ENCODE assay signal across 8 cellular contexts in the genomic region with DNA sequence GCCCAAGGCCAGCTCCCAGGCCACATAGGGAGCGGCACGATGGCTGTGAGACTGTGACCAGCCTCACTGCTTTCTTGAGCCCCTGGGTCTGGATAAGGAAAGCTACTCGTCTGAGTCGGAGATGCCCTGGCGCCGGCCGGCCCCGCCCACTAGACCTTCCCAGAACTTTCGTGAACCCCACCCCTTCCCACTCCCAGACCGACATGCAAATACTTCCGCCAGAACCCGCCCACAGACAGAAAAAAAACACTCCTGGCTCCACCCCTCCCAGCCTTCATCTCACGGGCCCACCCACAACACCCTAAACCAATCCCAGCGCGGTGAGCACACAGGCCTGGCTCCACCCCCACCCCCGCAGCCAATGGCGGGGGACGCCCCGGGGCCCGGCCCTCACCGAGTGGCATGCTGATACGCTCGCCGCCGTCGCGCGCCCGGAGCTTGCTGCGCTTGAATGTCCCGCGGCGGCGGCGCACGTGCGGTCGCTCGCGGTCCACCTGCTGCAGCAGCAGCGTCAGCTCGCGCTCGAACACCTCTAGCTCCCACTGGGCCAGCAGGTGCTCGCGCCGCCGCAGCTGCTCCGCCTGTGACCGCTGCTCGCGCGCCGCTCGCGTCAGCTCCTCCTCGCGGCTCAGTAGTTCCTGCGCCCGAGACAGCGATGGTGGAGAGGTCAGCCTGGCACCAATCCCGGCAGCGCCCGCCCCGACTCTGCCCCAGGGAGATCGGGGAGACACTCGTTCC. TPM values are rescaled to one million over a fixed set of nuclear protein-coding genes. Genes with fewer than 3 reads are reported as not detected.
A peak's percentile ranks its signal among the peaks of the same experiment; 100 is the strongest.
DNase-seq lines count a peak whose midpoint lies in the region; ATAC-seq, FAIRE-seq and TF ChIP-seq lines count a peak whose summit lies in the region.

No MANE protein-coding gene starts in this region.

- H3K27ac ChIP-seq in H9 (ENCODE audit: insufficient read length, low read depth, low read length) (no peak overlapping the region), neural cell (ENCODE audit: low read length) (no peak overlapping the region)

- H3K79me1 ChIP-seq in H9 (ENCODE audit: insufficient read depth, low read depth, low read length, poor library complexity, severe bottlenecking), result no peaks in the 10 kb centered on the region

- peak overlapping the region; percentile 55 to 81 for H3K4me3 Mint-ChIP-seq in H9
- peak overlapping the region; percentile 70 for H3K4me3 Mint-ChIP-seq in WTC11
- no peak overlapping the region for H3K4me3 Mint-ChIP-seq in stimulated activated memory B cell treated with anti-CD40 and anti-IgM and Interleukin-4, amounts not matched to agents 10 μg/mL and 1 μg/mL and 100 μg/mL, for 72 hours

- FAIRE-seq in frontal cortex (lab: Jason Lieb, UNC), result no peak

- peak; percentile 53 for TF ChIP-seq EP300 in neural cell (conservative IDR thresholded peaks at IDR 0.05; ENCODE audit: poor library complexity, severe bottlenecking)

- H3K4ac ChIP-seq in H9 (ENCODE audit: low read depth, low read length), result no peak overlapping the region

- no peak overlapping the region for H4K8ac ChIP-seq in H9 (replicated peaks; ENCODE audit: insufficient read length, low read depth, low read length)

- H2BK20ac ChIP-seq in H9 (ENCODE audit: low read depth, low read length, poor library complexity, severe bottlenecking), result no peak overlapping the region

- DNase-seq in H9, result peak; percentile 99
- DNase-seq in WTC11 (ENCODE audit: low spot score), result peak; percentile 97
- peak; percentile 95 to 99 for DNase-seq in frontal cortex (ENCODE audit: low spot score in 2 of 2)

- H3K18ac ChIP-seq in H9 (ENCODE audit: insufficient read length, low read depth, low read length), result no peak overlapping the region

- H3K23me2 ChIP-seq in H9 (ENCODE audit: insufficient read length, low read depth, low read length, poor library complexity, severe bottlenecking), result peaks cover 8% of the 10 kb centered on the region

- H3K9me2 ChIP-seq in neural cell (ENCODE audit: insufficient read depth, low read length), result no peaks in the 10 kb centered on the region

- H3K27ac Mint-ChIP-seq in H9 (peak overlapping the region; percentile 57 to 79 (median 70); a peak in 5 of 7 replicates), WTC11 (peak overlapping the region; percentile 65; the same call in 1 of the 2 replicates)
- no peak overlapping the region for H3K27ac Mint-ChIP-seq in stimulated activated memory B cell treated with anti-CD40 and anti-IgM and Interleukin-4, amounts not matched to agents 10 μg/mL and 1 μg/mL and 100 μg/mL, for 72 hours

- no peak overlapping the region for H2BK12ac ChIP-seq in H9 (ENCODE audit: insufficient read length, low read depth, low read length)

- H3K9ac ChIP-seq in H9 (ENCODE audit: extremely low read depth, insufficient read length, low read length), result no peak overlapping the region
- peak overlapping the region; percentile 23 for H3K9ac ChIP-seq in neural cell (ENCODE audit: low read length)

- H4K5ac ChIP-seq in H9 (ENCODE audit: insufficient read length, low read depth, low read length), result no peak overlapping the region

- WGBS in H9 (ENCODE audit: extremely low coverage, insufficient read length, low lambda C conversion rate), result no CpG with 5 or more reads among the region's 67 CpGs

- no peak overlapping the region for H3K23ac ChIP-seq in H9 (ENCODE audit: insufficient read length, low read depth, low read length)

- H3K4me3 ChIP-seq in neural cell (ENCODE audit: low read length), result peak overlapping the region; percentile 71

- H2BK15ac ChIP-seq in H9 (ENCODE audit: low read depth, low read length), result no peak overlapping the region

- H3K9me3 ChIP-seq in H9 (ENCODE audit: control insufficient read depth, low read depth, low read length), result no peaks in the 10 kb centered on the region
- H3K9me3 ChIP-seq in neural cell (ENCODE audit: low read length), result no peaks in the 10 kb centered on the region

- no peak overlapping the region for H3K56ac ChIP-seq in H9 (ENCODE audit: insufficient read length, low read depth, low read length)

- H3K4me2 ChIP-seq in H9 (ENCODE audit: insufficient read depth, insufficient read length, low read length) (peak overlapping the region; percentile 53), neural cell (ENCODE audit: low read length) (no peak overlapping the region)

- no peaks in the 10 kb centered on the region for H3K36me3 ChIP-seq in neural cell (ENCODE audit: insufficient read depth, low read length)

- no peaks in the 10 kb centered on the region for H3K27me3 ChIP-seq in H9 (ENCODE audit: insufficient read depth, low read length)
- no peaks in the 10 kb centered on the region for H3K27me3 ChIP-seq in neural cell (ENCODE audit: insufficient read depth, low read depth, low read length)

- no peak overlapping the region for H2AK5ac ChIP-seq in H9 (ENCODE audit: insufficient read length, low read length)

- H4K20me1 ChIP-seq in H9 (ENCODE audit: control insufficient read depth, insufficient read depth, insufficient read length) (no peaks in the 10 kb centered on the region), neural cell (ENCODE audit: insufficient read depth) (no peaks in the 10 kb centered on the region)

- peak overlapping the region; percentile 49 for H3K14ac ChIP-seq in H9 (ENCODE audit: insufficient read depth, low read length)

- no peak for TF ChIP-seq RAD21 in neural cell (conservative IDR thresholded peaks at IDR 0.05)

- H2BK5ac ChIP-seq in H9 (ENCODE audit: insufficient read length, low read length), result no peak overlapping the region

- CTCF ChIA-PET in WTC11 (lab: Charles Lee), result interaction anchor here (0.6 to 16.2 kb wide), 23 partner anchors 8 to 415 kb away, joined by 3 to 311 read pairs (median 4); partner anchors contain the start of genes EHBP1L1, FAM89B, KCNK7 and PCNX3

- no peak overlapping the region for H4K91ac ChIP-seq in H9 (ENCODE audit: insufficient read length, low read depth, low read length)

- peaks cover 11 to 59% (median 57%) of the 10 kb centered on the region in 3 experiments; a peak in 6 of 7 replicates for H3K36me3 Mint-ChIP-seq in H9 (ENCODE audit: insufficient read depth in 1 of 3, low read depth in 3 of 3)
- H3K36me3 Mint-ChIP-seq in WTC11, result peaks cover 7% of the 10 kb centered on the region
- H3K36me3 Mint-ChIP-seq in stimulated activated memory B cell treated with anti-CD40 and anti-IgM and Interleukin-4, amounts not matched to agents 10 μg/mL and 1 μg/mL and 100 μg/mL, for 72 hours, result peaks cover 84% of the 10 kb centered on the region

- H3K4me1 Mint-ChIP-seq in H9 (peaks cover 9 to 20% of the 10 kb centered on the region in 2 experiments), WTC11 (peaks cover 18% of the 10 kb centered on the region)
- peaks cover 46% of the 10 kb centered on the region for H3K4me1 Mint-ChIP-seq in stimulated activated memory B cell treated with anti-CD40 and anti-IgM and Interleukin-4, amounts not matched to agents 10 μg/mL and 1 μg/mL and 100 μg/mL, for 72 hours

- H3T11ph ChIP-seq in H9 (ENCODE audit: low read length), result no peak overlapping the region

- H2AFZ ChIP-seq in H9 (ENCODE audit: low read length) (no peak overlapping the region), neural cell (ENCODE audit: low read depth, low read length) (no peak overlapping the region)

- H3K9me3 Mint-ChIP-seq in H9 (no peaks in the 10 kb centered on the region), WTC11 (no peaks in the 10 kb centered on the region)
- H3K9me3 Mint-ChIP-seq in stimulated activated memory B cell treated with anti-CD40 and anti-IgM and Interleukin-4, amounts not matched to agents 10 μg/mL and 1 μg/mL and 100 μg/mL, for 72 hours, result no peaks in the 10 kb centered on the region

- POLR2A ChIA-PET in WTC11 (lab: Charles Lee), result interaction anchor here (0.6 to 2.0 kb wide), 6 partner anchors 8 to 1234 kb away, joined by 3 to 6 read pairs (median 6); partner anchors contain the start of genes EHBP1L1 and PCNX3

- ATAC-seq in WTC11 (peak; percentile 98), HG02763 (IDR thresholded peaks at IDR 0.05; ENCODE audit: unreplicated experiment) (no peak), HG03520 (IDR thresholded peaks at IDR 0.05; ENCODE audit: unreplicated experiment) (no peak), GM18870 (IDR thresholded peaks at IDR 0.05; ENCODE audit: unreplicated experiment) (no peak)
- ATAC-seq in stimulated activated memory B cell treated with anti-CD40 and anti-IgM and Interleukin-4, amounts not matched to agents 10 μg/mL and 1 μg/mL and 100 μg/mL, for 72 hours, result no peak

- H3K27me3 Mint-ChIP-seq in H9 (ENCODE audit: low read depth), result peaks cover 1% of the 10 kb centered on the region; the same call in 1 of the 2 replicates
- peaks cover 8% of the 10 kb centered on the region; the same call in 1 of the 2 replicates for H3K27me3 Mint-ChIP-seq in WTC11 (ENCODE audit: low read depth)
- no peaks in the 10 kb centered on the region for H3K27me3 Mint-ChIP-seq in stimulated activated memory B cell treated with anti-CD40 and anti-IgM and Interleukin-4, amounts not matched to agents 10 μg/mL and 1 μg/mL and 100 μg/mL, for 72 hours

- no peaks in the 10 kb centered on the region for H3F3A ChIP-seq in neural cell (ENCODE audit: insufficient read depth, low read length, poor library complexity, severe bottlenecking)

- no peaks in the 10 kb centered on the region; the same call in 1 of the 2 replicates for H3K4me1 ChIP-seq in H9 (ENCODE audit: insufficient read depth, low read length)

- no peaks in the 10 kb centered on the region for H3K79me2 ChIP-seq in H9 (ENCODE audit: insufficient read depth, low read length)
- no peaks in the 10 kb centered on the region for H3K79me2 ChIP-seq in neural cell (replicated peaks; ENCODE audit: insufficient read depth, low read length)

- no peak overlapping the region for H2BK120ac ChIP-seq in H9 (ENCODE audit: low read depth, low read length, poor library complexity, severe bottlenecking)

- no peak for TF ChIP-seq CTCF in H9 (conservative IDR thresholded peaks at IDR 0.05)
- no peak for TF ChIP-seq CTCF in WTC11 (IDR thresholded peaks at IDR 0.05)
- TF ChIP-seq CTCF in neural cell (IDR thresholded peaks at IDR 0.05; ENCODE audit: poor library complexity, severe bottlenecking), result peak; percentile 32

RNA-seq across cellular contexts. Expression of gene MAP3K11, which starts 7.0 kb away (rescaled TPM):
- total RNA-seq in H9 (2021) (57.9 and 61.1 TPM in 2 replicates), WTC11 (2021) (46.1 to 56.1 TPM (median 52.8 TPM) in 3 replicates), frontal cortex (6.9 TPM)
- 3.9 and 6.6 TPM in 2 replicates for polyA plus RNA-seq in neural cell
- 12.0 and 13.4 TPM in 2 replicates for polyA minus RNA-seq in neural cell

RNA-seq across cellular contexts. Expression of gene PCNX3, which starts 8.5 kb away (rescaled TPM):
- total RNA-seq in H9 (2021), result 48.3 and 50.5 TPM in 2 replicates
- total RNA-seq in WTC11 (2021), result 44.6 to 51.6 TPM (median 45.8 TPM) in 3 replicates
- 7.7 TPM for total RNA-seq in frontal cortex
- polyA plus RNA-seq in neural cell, result 7.8 and 8.1 TPM in 2 replicates
- polyA minus RNA-seq in neural cell, result 16.1 and 22.2 TPM in 2 replicates

RNA-seq across cellular contexts. Expression of gene KCNK7, which starts 11.4 kb away (rescaled TPM):
- total RNA-seq in H9 (2021) (1.8 and 2.8 TPM in 2 replicates), WTC11 (2021) (1.4 to 2.1 TPM (median 2.0 TPM) in 3 replicates), frontal cortex (not detected)
- 1.1 TPM in 1 of 2 replicates, not detected in the other for polyA plus RNA-seq in neural cell
- polyA minus RNA-seq in neural cell, result 0.49 TPM in 1 of 2 replicates, not detected in the other

RNA-seq across cellular contexts. Expression of gene SIPA1, which starts 30.9 kb away (rescaled TPM):
- 32.0 and 37.4 TPM in 2 replicates for total RNA-seq in H9 (2021)
- total RNA-seq in WTC11 (2021), result 63.3 to 71.7 TPM (median 65.4 TPM) in 3 replicates
- total RNA-seq in frontal cortex, result 3.7 TPM
- polyA plus RNA-seq in neural cell, result 0.16 and 6.5 TPM in 2 replicates
- 0.97 and 1.6 TPM in 2 replicates for polyA minus RNA-seq in neural cell

RNA-seq across cellular contexts. Expression of gene EHBP1L1, which starts 31.2 kb away (rescaled TPM):
- total RNA-seq in H9 (2021), result 13.8 and 14.5 TPM in 2 replicates
- 11.8 to 13.7 TPM (median 12.6 TPM) in 3 replicates for total RNA-seq in WTC11 (2021)
- total RNA-seq in frontal cortex, result 8.6 TPM
- 18.3 and 19.8 TPM in 2 replicates for polyA plus RNA-seq in neural cell
- polyA minus RNA-seq in neural cell, result 5.4 and 8.6 TPM in 2 replicates
